In genomic region chr12:25322918-25323773, GRCh38 we compare ENCODE assay signal across 10 cellular contexts.
A peak's percentile ranks its signal among the peaks of the same experiment; 100 is the strongest.
DNase-seq lines count a peak whose midpoint lies in the region; ATAC-seq, FAIRE-seq and TF ChIP-seq lines count a peak whose summit lies in the region.
"Had no signal": no experiment of that assay in that cellular context is flagged by ENCODE, and none has a peak within 500 bp of the region (broad histone marks: within the 10 kb centered on the region; RNA-seq: fewer than 3 reads in every experiment).

No MANE protein-coding gene starts in this region.

- H3K79me2 ChIP-seq in K562 (ENCODE audit: control insufficient read depth, insufficient read depth, low read length) (no peaks in the 10 kb centered on the region), neural progenitor cell (ENCODE audit: low read depth) (no peaks in the 10 kb centered on the region)

- WGBS in K562 (ENCODE audit: insufficient coverage, low coverage, missing lambda C conversion rate) = 2% methylated on average over 5 of the region's 5 CpGs

- no peak for TF ChIP-seq RAD21 in K562 (CRISPR knock-in tag; conservative IDR thresholded peaks at IDR 0.05 in 1 of 2, IDR thresholded peaks at IDR 0.05 in 1 of 2)

- no peak overlapping the region for H3K4me3 ChIP-seq in K562
- H3K4me3 ChIP-seq in neural progenitor cell = no peak overlapping the region

- H3F3A ChIP-seq in neural progenitor cell (ENCODE audit: low read depth) = no peaks in the 10 kb centered on the region

- no peak overlapping the region for H3K4me3 Mint-ChIP-seq in neural progenitor cell

- peaks cover 3% of the 10 kb centered on the region for H3K4me1 Mint-ChIP-seq in neural progenitor cell

- H3K9ac ChIP-seq in K562 (ENCODE audit: insufficient read depth in 1 of 2, low read depth in 2 of 2, low read length in 2 of 2) (no peak overlapping the region), neural progenitor cell (no peak overlapping the region)

- POLR2A ChIA-PET in K562 (lab: Yijun Ruan, JAX) = interaction anchor here (0.6 to 0.8 kb wide), 2 partner anchors 50 to 466 kb away, joined by 3 read pairs; no protein-coding TSS in a partner anchor

- intact Hi-C loops in K562 (cut with micrococcal nuclease) = no loop called here

- TF ChIP-seq EP300 in K562 (IDR thresholded peaks at IDR 0.05; ENCODE audit: low read length) = no peak

- H3K27ac ChIP-seq in K562 (ENCODE audit: extremely low read depth, low read depth, low read length) = no peak overlapping the region
- no peak overlapping the region for H3K27ac ChIP-seq in neural progenitor cell

- in situ Hi-C loops in K562 (cut with MboI) = no loop called here

- FAIRE-seq in K562 (lab: Jason Lieb, UNC) = no peak

- ATAC-seq in K562 = no peak

- no TSS peak for BruUV-seq in K562 (replicated peaks; lab: Mats Ljungman, UMichigan)

- no peaks in the 10 kb centered on the region for H3K9me3 Mint-ChIP-seq in neural progenitor cell

- no peak for TF ChIP-seq CTCF in K562 (IDR thresholded peaks at IDR 0.05 in 2 of 3, conservative IDR thresholded peaks at IDR 0.05 in 1 of 3; ENCODE audit: insufficient read depth in 2 of 3, low read depth in 1 of 3, low read length in 3 of 3)
- no peak for TF ChIP-seq CTCF in neural progenitor cell (IDR thresholded peaks at IDR 0.05)

- no peaks in the 10 kb centered on the region for H3K9me1 ChIP-seq in K562 (ENCODE audit: control insufficient read depth, insufficient read depth, low read length)

- CTCF ChIA-PET in K562 (lab: Yijun Ruan, JAX; ENCODE audit: low intra/inter-chr PET ratio) = no interaction called here

- no peaks in the 10 kb centered on the region for H3K27me3 Mint-ChIP-seq in neural progenitor cell (ENCODE audit: insufficient read depth, low read depth)

- no peaks in the 10 kb centered on the region for H3K36me3 ChIP-seq in K562 (ENCODE audit: control insufficient read depth, insufficient read depth, low read length)
- H3K36me3 ChIP-seq in neural progenitor cell = no peaks in the 10 kb centered on the region

- DNase-seq in ELR (ENCODE audit: low read depth) (peak; percentile 37), NCI-H226 (peak; percentile 80), K562 (ENCODE audit: extremely low read depth in 1 of 4, low spot score in 3 of 4) (no peak), neural progenitor cell (ENCODE audit: low spot score) (no peak), islet precursor cell (no peak), GM19238 (ENCODE audit: insufficient read length, low spot score) (no peak), C1 segment of cervical spinal cord (lab: John Stamatoyannopoulos, UW) (no peak)
- DNase-seq: activated effector memory CD4-positive, alpha-beta T cell treated with Interleukin-2 at 50 U/mL for 16 hours; NCI-H510A treated with DMSO at 0.1 percent for 48 hours; posterior cingulate gyrus had no signal

- H3K4me1 ChIP-seq in K562 (replicated peaks in 1 of 2; ENCODE audit: control insufficient read depth in 2 of 2, insufficient read depth in 2 of 2, low read length in 2 of 2) = no peaks in the 10 kb centered on the region; a peak in 1 of 5 replicates
- no peaks in the 10 kb centered on the region for H3K4me1 ChIP-seq in neural progenitor cell

- H3K4me2 ChIP-seq in K562 (ENCODE audit: insufficient read depth, low read length) (no peak overlapping the region), neural progenitor cell (no peak overlapping the region)

- no peaks in the 10 kb centered on the region for H3K9me3 ChIP-seq in K562 (replicated peaks; ENCODE audit: control insufficient read depth, insufficient read depth, low read depth, low read length)
- H3K9me3 ChIP-seq in neural progenitor cell (ENCODE audit: low read depth) = no peaks in the 10 kb centered on the region

- H3K27me3 ChIP-seq in K562 (ENCODE audit: control insufficient read depth in 2 of 2, insufficient read depth in 2 of 2, low read length in 2 of 2) (peaks cover 7% of the 10 kb centered on the region in 2 experiments; a peak in 3 of 5 replicates), neural progenitor cell (no peaks in the 10 kb centered on the region)

- TF ChIP-seq POLR2A in K562 (conservative IDR thresholded peaks at IDR 0.05) = no peak

- no peak overlapping the region for H2AFZ ChIP-seq in K562 (ENCODE audit: low read depth, low read length)
- peak overlapping the region; percentile 47 for H2AFZ ChIP-seq in neural progenitor cell (replicated peaks)

- H3K36me3 Mint-ChIP-seq in neural progenitor cell = no peaks in the 10 kb centered on the region

- H3K27ac Mint-ChIP-seq in neural progenitor cell = no peak overlapping the region

- H4K20me1 ChIP-seq in K562 (replicated peaks; ENCODE audit: control insufficient read depth, insufficient read depth, low read length) (no peaks in the 10 kb centered on the region), neural progenitor cell (ENCODE audit: low read depth) (no peaks in the 10 kb centered on the region)

TF ChIP-seq in K562, 482 proteins besides CTCF, POLR2A, EP300 and RAD21:
- peak; percentile 73 for TF ChIP-seq MAFG (tag; conservative IDR thresholded peaks at IDR 0.05)
- TF ChIP-seq C11orf30 (IDR thresholded peaks at IDR 0.05; ENCODE audit: low read depth) = peak; percentile 74
- no peak for TF ChIP-seq ZNF830 (CRISPR knock-in tag; IDR thresholded peaks at IDR 0.05)
- TF ChIP-seq ETV5 (CRISPR knock-in tag; IDR thresholded peaks at IDR 0.05; ENCODE audit: low read depth) = no peak
- TF ChIP-seq ZNF263 (CRISPR knock-in tag; IDR thresholded peaks at IDR 0.05; ENCODE audit: borderline replicate concordance) = no peak
- TF ChIP-seq MAFK (IDR thresholded peaks at IDR 0.05; ENCODE audit: low read length) = peak; percentile 13; the same call in 1 of the 2 replicates
- TF ChIP-seq, protein P1, sequence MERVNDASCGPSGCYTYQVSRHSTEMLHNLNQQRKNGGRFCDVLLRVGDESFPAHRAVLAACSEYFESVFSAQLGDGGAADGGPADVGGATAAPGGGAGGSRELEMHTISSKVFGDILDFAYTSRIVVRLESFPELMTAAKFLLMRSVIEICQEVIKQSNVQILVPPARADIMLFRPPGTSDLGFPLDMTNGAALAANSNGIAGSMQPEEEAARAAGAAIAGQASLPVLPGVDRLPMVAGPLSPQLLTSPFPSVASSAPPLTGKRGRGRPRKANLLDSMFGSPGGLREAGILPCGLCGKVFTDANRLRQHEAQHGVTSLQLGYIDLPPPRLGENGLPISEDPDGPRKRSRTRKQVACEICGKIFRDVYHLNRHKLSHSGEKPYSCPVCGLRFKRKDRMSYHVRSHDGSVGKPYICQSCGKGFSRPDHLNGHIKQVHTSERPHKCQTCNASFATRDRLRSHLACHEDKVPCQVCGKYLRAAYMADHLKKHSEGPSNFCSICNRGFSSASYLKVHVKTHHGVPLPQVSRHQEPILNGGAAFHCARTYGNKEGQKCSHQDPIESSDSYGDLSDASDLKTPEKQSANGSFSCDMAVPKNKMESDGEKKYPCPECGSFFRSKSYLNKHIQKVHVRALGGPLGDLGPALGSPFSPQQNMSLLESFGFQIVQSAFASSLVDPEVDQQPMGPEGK (CRISPR knock-in tag; IDR thresholded peaks at IDR 0.05; ENCODE audit: borderline replicate concordance) = no peak
- no peak for TF ChIP-seq HDAC3 (IDR thresholded peaks at IDR 0.05; ENCODE audit: borderline replicate concordance, partially characterized antibody)
- TF ChIP-seq ZNF316 (IDR thresholded peaks at IDR 0.05) = peak; percentile 92
- no peak for TF ChIP-seq SREBF2 (CRISPR knock-in tag; IDR thresholded peaks at IDR 0.05)

Comparison
In these comparisons a context has a peak if more than half of its experiments do, and no peak if none do; other contexts are left out.
1. DNase-seq: peak in ELR (single experiment) and NCI-H226 (single experiment); none in K562 (0 of 4), neural progenitor cell (single experiment), islet precursor cell (single experiment), GM19238 (single experiment) and C1 segment of cervical spinal cord (0 of 14).